ENCODE assay signal across 10 cellular contexts in genomic region chr1:16413191-16413590, GRCh38. TPM values are rescaled to one million over a fixed set of nuclear protein-coding genes. Genes with fewer than 3 reads are reported as not detected.
"Had no signal": no experiment of that assay in that cellular context is flagged by ENCODE, and none has a peak within 500 bp of the region (broad histone marks: within the 10 kb centered on the region; RNA-seq: fewer than 3 reads in every experiment).

No MANE protein-coding gene starts in this region.

- H3K27ac Mint-ChIP-seq: HFFc6 had no signal

- FAIRE-seq: HepG2 had no signal

- H3K27me3 Mint-ChIP-seq: IgD-negative memory B cell had no signal

- DNase-seq: GM23248, GOT3, H7, HFFc6, KBM-7 had no signal

- H3K9me3 Mint-ChIP-seq: HFFc6 had no signal

- ATAC-seq: HCT116, HepG2 had no signal

- H3K36me3 Mint-ChIP-seq: IgD-negative memory B cell had no signal

- H3K4me3 Mint-ChIP-seq: HFFc6, IgD-negative memory B cell had no signal

RNA-seq across cellular contexts. Expression of gene SPATA21, which starts 24.0 kb away (rescaled TPM):
- total RNA-seq: GM23248, H4, H7, HT-29 had no signal
